In the genomic region with DNA sequence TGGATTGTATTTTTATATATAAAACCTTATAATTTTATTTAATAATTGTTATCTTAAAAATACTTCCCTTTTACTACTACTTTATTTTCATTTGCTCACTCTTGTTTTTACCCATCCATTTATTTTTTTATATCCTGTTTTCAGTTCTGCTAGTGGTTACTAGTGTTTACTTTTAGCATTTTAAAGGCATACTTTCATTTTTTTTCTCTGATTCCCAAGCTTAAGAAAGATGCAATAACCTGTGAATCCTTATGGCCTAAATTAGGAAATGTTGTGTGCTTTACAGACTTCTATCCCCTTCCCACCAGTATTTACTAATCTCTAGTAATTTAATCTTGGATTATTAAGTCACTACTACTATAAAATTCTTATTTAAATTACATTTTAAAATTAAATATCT, we compare ENCODE assay signal across 25 cellular contexts.
DNase-seq lines count a peak whose midpoint lies in the region; ATAC-seq and TF ChIP-seq lines count a peak whose summit lies in the region.
"Had no signal": no experiment of that assay in that cellular context is flagged by ENCODE, and none has a peak within 500 bp of the region (broad histone marks: within the 10 kb centered on the region; RNA-seq: fewer than 3 reads in every experiment).

No MANE protein-coding gene starts in this region.

- peaks cover 6 to 75% (median 38%) of the 10 kb centered on the region in 4 donors for H3K4me1 ChIP-seq in tibial artery

- H3K36me3 Mint-ChIP-seq in natural killer cell (no peaks in the 10 kb centered on the region), T-helper 17 cell (ENCODE audit: low read depth) (peaks cover 3% of the 10 kb centered on the region)
- no peaks in the 10 kb centered on the region for H3K36me3 Mint-ChIP-seq in natural killer cell treated with Interleukin-12 subunit alpha and Interleukin-12 subunit beta and Interleukin-15 and Interleukin-18, amount 100 ng/mL, for 72 hours

- TF ChIP-seq CTCF in natural killer cell (IDR thresholded peaks at IDR 0.05) (no peak), fibroblast of villous mesenchyme (IDR thresholded peaks at IDR 0.05; ENCODE audit: insufficient read depth, low read depth, low read length) (no peak), tibial artery (IDR thresholded peaks at IDR 0.05) (no peak)

- H3K27me3 Mint-ChIP-seq in natural killer cell (ENCODE audit: low read depth in 2 of 2) (no peaks in the 10 kb centered on the region), T-helper 17 cell (no peaks in the 10 kb centered on the region)
- H3K27me3 Mint-ChIP-seq in natural killer cell treated with Interleukin-12 subunit alpha and Interleukin-12 subunit beta and Interleukin-15 and Interleukin-18, amount 100 ng/mL, for 72 hours: no peaks in the 10 kb centered on the region

- H3K4me3 ChIP-seq in fibroblast of villous mesenchyme (ENCODE audit: low read depth, low read length): no peak overlapping the region
- H3K4me3 ChIP-seq in tibial artery: no peak overlapping the region
- H3K4me3 ChIP-seq: K562, MG63, PC-9, SK-N-MC had no signal

- H3K9me3 Mint-ChIP-seq in natural killer cell: no peaks in the 10 kb centered on the region
- no peaks in the 10 kb centered on the region for H3K9me3 Mint-ChIP-seq in natural killer cell treated with Interleukin-12 subunit alpha and Interleukin-12 subunit beta and Interleukin-15 and Interleukin-18, amount 100 ng/mL, for 72 hours
- H3K9me3 Mint-ChIP-seq: HFFc6 had no signal

- DNase-seq in natural killer cell (no peak), T-helper 17 cell (no peak), fibroblast of villous mesenchyme (ENCODE audit: low read depth) (peak; percentile 76), tibial artery (no peak), NCI-H1694 (lab: John Stamatoyannopoulos, UW) (no peak), SKM-1 (lab: John Stamatoyannopoulos, UW; ENCODE audit: unreplicated experiment) (no peak)
- DNase-seq in natural killer cell treated with Interleukin-12 subunit alpha and Interleukin-12 subunit beta and Interleukin-15 and Interleukin-18, amount 100 ng/mL, for 72 hours (ENCODE audit: low spot score): no peak
- DNase-seq in stimulated activated naive CD4-positive, alpha-beta T cell treated with Interleukin-2 at 50 U/mL for 16 hours (lab: John Stamatoyannopoulos, UW): no peak
- DNase-seq: 8988T, GF-D8, H7, HFFc6, MG63, NCI-H1048, NCI-H1417 treated with DMSO at 0.1 percent for 48 hours, NCI-H187 treated with DMSO at 0.1 percent for 48 hours, NCI-H2107, NCI-H446 treated with DMSO at 0.1 percent for 48 hours, NCI-H526 treated with DMSO at 0.1 percent for 48 hours, PC-9, RPMI8226, SHP77 treated with DMSO at 0.1 percent for 48 hours had no signal

- no peaks in the 10 kb centered on the region for H3K27me3 ChIP-seq in tibial artery
- H3K27me3 ChIP-seq: MG63 had no signal

- no peak for ATAC-seq in natural killer cell
- ATAC-seq in natural killer cell treated with Interleukin-12 subunit alpha and Interleukin-12 subunit beta and Interleukin-15 and Interleukin-18, amount 100 ng/mL, for 72 hours: no peak
- no peak for ATAC-seq in T-helper 17 cell
- ATAC-seq: K562 had no signal

- H3K27ac Mint-ChIP-seq in natural killer cell (peak overlapping the region; percentile 39 to 97), T-helper 17 cell (peak overlapping the region; percentile 29)
- H3K27ac Mint-ChIP-seq in natural killer cell treated with Interleukin-12 subunit alpha and Interleukin-12 subunit beta and Interleukin-15 and Interleukin-18, amount 100 ng/mL, for 72 hours: no peak overlapping the region
- H3K27ac Mint-ChIP-seq: HFFc6 had no signal

- no peaks in the 10 kb centered on the region for H3K9me3 ChIP-seq in T-helper 17 cell (ENCODE audit: control insufficient read depth, low read length, poor library complexity, severe bottlenecking)
- no peaks in the 10 kb centered on the region for H3K9me3 ChIP-seq in tibial artery
- H3K9me3 ChIP-seq: MG63 had no signal

- H3K36me3 ChIP-seq in tibial artery: no peaks in the 10 kb centered on the region
- H3K36me3 ChIP-seq: MG63 had no signal

- intact Hi-C loops in natural killer cell (cut with micrococcal nuclease): loop anchor here (10.0 kb wide), 1 partner anchor 244 kb away; no protein-coding TSS in a partner anchor
- intact Hi-C loops in tibial artery (cut with DNase I; ENCODE audit: low total_unique reads): no loop called here

- H3K27ac ChIP-seq in tibial artery: peak overlapping the region; percentile 85 to 87
- H3K27ac ChIP-seq: C4-2B, PC-9, SK-N-MC had no signal

- no peak overlapping the region for H3K4me3 Mint-ChIP-seq in natural killer cell
- no peak overlapping the region for H3K4me3 Mint-ChIP-seq in natural killer cell treated with Interleukin-12 subunit alpha and Interleukin-12 subunit beta and Interleukin-15 and Interleukin-18, amount 100 ng/mL, for 72 hours
- H3K4me3 Mint-ChIP-seq in T-helper 17 cell: no peak overlapping the region
- H3K4me3 Mint-ChIP-seq: HFFc6 had no signal

- H3K4me1 Mint-ChIP-seq in natural killer cell (peaks cover 50 to 68% of the 10 kb centered on the region in 2 donors), T-helper 17 cell (peaks cover 49% of the 10 kb centered on the region)
- H3K4me1 Mint-ChIP-seq in natural killer cell treated with Interleukin-12 subunit alpha and Interleukin-12 subunit beta and Interleukin-15 and Interleukin-18, amount 100 ng/mL, for 72 hours (ENCODE audit: low read depth in 2 of 2): peaks cover 38 to 60% of the 10 kb centered on the region in 2 donors

Comparison
In these comparisons a context has a peak if more than half of its experiments do, and no peak if none do; other contexts are left out.
1. H3K27ac Mint-ChIP-seq: peak in natural killer cell (2 of 2) and T-helper 17 cell (single experiment); none in natural killer cell treated with Interleukin-12 subunit alpha and Interleukin-12 subunit beta and Interleukin-15 and Interleukin-18, amount 100 ng/mL, for 72 hours (0 of 2).